In genomic region chr12:131681257-131681620, GRCh38 we compare ENCODE assay signal across 18 cellular contexts.
"Had no signal": no experiment of that assay in that cellular context is flagged by ENCODE, and none has a peak within 500 bp of the region (broad histone marks: within the 10 kb centered on the region; RNA-seq: fewer than 3 reads in every experiment).

No MANE protein-coding gene starts in this region.

- H3K36me3 Mint-ChIP-seq: activated CD4-positive, alpha-beta memory T cell treated with anti-CD3 and anti-CD28 coated beads for 36 hours; activated naive CD4-positive, alpha-beta T cell treated with anti-CD3 and anti-CD28 coated beads, Interleukin-2, amount 50 U/mL, for 24 hours; immature natural killer cell; natural killer cell treated with Interleukin-12 subunit alpha and Interleukin-12 subunit beta and Interleukin-15 and Interleukin-18, amount 100 ng/mL, for 72 hours had no signal

- DNase-seq: activated CD4-positive, alpha-beta T cell treated with anti-CD3 and anti-CD28 coated beads for 1 hour; activated T-cell treated with anti-CD3 and anti-CD28 coated beads, Interleukin-2, amount 50 U/mL, for 1 hour; effector CD8-positive, alpha-beta T cell; heart right ventricle; immature natural killer cell; mesenchymal stem cell; stimulated activated CD4-positive, alpha-beta T cell treated with anti-CD3 and anti-CD28 coated beads, Interleukin-2, amount 100 ng/mL, for 24 hours; T-helper 2 cell; transverse colon; WERI-Rb-1 had no signal

- H3K9me3 ChIP-seq: esophagus muscularis mucosa, gastroesophageal sphincter, heart right ventricle, suprapubic skin, transverse colon had no signal

- H3K27ac ChIP-seq: esophagus muscularis mucosa, gastroesophageal sphincter, heart right ventricle, suprapubic skin, transverse colon, WERI-Rb-1 had no signal

- H3K36me3 ChIP-seq: esophagus muscularis mucosa, gastroesophageal sphincter, heart right ventricle, suprapubic skin, transverse colon, WERI-Rb-1 had no signal

- H3K27ac Mint-ChIP-seq: activated CD4-positive, alpha-beta memory T cell treated with anti-CD3 and anti-CD28 coated beads for 36 hours; immature natural killer cell; natural killer cell treated with Interleukin-12 subunit alpha and Interleukin-12 subunit beta and Interleukin-15 and Interleukin-18, amount 100 ng/mL, for 72 hours; progenitor cell of endocrine pancreas had no signal

- H3K9me3 Mint-ChIP-seq: activated CD4-positive, alpha-beta memory T cell treated with anti-CD3 and anti-CD28 coated beads for 36 hours; activated naive CD4-positive, alpha-beta T cell treated with anti-CD3 and anti-CD28 coated beads, Interleukin-2, amount 50 U/mL, for 24 hours; immature natural killer cell had no signal

- H3K4me3 ChIP-seq: esophagus muscularis mucosa, gastroesophageal sphincter, heart right ventricle, suprapubic skin, transverse colon had no signal

- H3K4me1 ChIP-seq: esophagus muscularis mucosa, gastroesophageal sphincter, heart right ventricle had no signal

- H3K4me3 Mint-ChIP-seq: activated CD4-positive, alpha-beta memory T cell treated with anti-CD3 and anti-CD28 coated beads for 36 hours; natural killer cell treated with Interleukin-12 subunit alpha and Interleukin-12 subunit beta and Interleukin-15 and Interleukin-18, amount 100 ng/mL, for 72 hours had no signal

- ATAC-seq: gastroesophageal sphincter had no signal

- H3K27me3 Mint-ChIP-seq: activated naive CD4-positive, alpha-beta T cell treated with anti-CD3 and anti-CD28 coated beads, Interleukin-2, amount 50 U/mL, for 24 hours; stimulated activated naive CD8-positive, alpha-beta T cell treated with anti-CD3 and anti-CD28 coated beads, Interleukin-15, amount 100 ng/mL, for 72 hours had no signal
